In the genomic region with DNA sequence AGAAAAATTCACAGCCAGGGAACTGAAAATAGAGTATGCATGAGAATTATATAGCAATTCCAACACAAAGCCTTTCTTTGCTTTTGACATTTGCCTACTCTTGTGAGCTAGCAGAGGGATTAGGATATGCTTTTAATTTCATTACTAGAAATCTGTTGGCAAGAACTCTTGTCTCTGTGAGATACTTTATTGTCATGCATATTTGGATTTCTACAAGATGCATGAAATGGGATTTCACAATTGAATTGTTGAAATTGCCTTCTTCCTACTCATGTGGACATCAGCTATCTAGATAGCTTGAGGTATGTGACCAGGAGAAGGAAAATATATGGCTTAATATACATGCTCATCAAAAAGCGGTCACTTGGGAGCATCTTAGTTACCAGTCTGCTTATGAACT, we compare ENCODE assay signal across 1 cellular context.
TF ChIP-seq lines count a peak whose summit lies in the region.

No MANE protein-coding gene starts in this region.

TF ChIP-seq in GM23338, 12 proteins besides CTCF, POLR2A, EP300 and RAD21 (continued from another document):
- TF ChIP-seq, protein P1, sequence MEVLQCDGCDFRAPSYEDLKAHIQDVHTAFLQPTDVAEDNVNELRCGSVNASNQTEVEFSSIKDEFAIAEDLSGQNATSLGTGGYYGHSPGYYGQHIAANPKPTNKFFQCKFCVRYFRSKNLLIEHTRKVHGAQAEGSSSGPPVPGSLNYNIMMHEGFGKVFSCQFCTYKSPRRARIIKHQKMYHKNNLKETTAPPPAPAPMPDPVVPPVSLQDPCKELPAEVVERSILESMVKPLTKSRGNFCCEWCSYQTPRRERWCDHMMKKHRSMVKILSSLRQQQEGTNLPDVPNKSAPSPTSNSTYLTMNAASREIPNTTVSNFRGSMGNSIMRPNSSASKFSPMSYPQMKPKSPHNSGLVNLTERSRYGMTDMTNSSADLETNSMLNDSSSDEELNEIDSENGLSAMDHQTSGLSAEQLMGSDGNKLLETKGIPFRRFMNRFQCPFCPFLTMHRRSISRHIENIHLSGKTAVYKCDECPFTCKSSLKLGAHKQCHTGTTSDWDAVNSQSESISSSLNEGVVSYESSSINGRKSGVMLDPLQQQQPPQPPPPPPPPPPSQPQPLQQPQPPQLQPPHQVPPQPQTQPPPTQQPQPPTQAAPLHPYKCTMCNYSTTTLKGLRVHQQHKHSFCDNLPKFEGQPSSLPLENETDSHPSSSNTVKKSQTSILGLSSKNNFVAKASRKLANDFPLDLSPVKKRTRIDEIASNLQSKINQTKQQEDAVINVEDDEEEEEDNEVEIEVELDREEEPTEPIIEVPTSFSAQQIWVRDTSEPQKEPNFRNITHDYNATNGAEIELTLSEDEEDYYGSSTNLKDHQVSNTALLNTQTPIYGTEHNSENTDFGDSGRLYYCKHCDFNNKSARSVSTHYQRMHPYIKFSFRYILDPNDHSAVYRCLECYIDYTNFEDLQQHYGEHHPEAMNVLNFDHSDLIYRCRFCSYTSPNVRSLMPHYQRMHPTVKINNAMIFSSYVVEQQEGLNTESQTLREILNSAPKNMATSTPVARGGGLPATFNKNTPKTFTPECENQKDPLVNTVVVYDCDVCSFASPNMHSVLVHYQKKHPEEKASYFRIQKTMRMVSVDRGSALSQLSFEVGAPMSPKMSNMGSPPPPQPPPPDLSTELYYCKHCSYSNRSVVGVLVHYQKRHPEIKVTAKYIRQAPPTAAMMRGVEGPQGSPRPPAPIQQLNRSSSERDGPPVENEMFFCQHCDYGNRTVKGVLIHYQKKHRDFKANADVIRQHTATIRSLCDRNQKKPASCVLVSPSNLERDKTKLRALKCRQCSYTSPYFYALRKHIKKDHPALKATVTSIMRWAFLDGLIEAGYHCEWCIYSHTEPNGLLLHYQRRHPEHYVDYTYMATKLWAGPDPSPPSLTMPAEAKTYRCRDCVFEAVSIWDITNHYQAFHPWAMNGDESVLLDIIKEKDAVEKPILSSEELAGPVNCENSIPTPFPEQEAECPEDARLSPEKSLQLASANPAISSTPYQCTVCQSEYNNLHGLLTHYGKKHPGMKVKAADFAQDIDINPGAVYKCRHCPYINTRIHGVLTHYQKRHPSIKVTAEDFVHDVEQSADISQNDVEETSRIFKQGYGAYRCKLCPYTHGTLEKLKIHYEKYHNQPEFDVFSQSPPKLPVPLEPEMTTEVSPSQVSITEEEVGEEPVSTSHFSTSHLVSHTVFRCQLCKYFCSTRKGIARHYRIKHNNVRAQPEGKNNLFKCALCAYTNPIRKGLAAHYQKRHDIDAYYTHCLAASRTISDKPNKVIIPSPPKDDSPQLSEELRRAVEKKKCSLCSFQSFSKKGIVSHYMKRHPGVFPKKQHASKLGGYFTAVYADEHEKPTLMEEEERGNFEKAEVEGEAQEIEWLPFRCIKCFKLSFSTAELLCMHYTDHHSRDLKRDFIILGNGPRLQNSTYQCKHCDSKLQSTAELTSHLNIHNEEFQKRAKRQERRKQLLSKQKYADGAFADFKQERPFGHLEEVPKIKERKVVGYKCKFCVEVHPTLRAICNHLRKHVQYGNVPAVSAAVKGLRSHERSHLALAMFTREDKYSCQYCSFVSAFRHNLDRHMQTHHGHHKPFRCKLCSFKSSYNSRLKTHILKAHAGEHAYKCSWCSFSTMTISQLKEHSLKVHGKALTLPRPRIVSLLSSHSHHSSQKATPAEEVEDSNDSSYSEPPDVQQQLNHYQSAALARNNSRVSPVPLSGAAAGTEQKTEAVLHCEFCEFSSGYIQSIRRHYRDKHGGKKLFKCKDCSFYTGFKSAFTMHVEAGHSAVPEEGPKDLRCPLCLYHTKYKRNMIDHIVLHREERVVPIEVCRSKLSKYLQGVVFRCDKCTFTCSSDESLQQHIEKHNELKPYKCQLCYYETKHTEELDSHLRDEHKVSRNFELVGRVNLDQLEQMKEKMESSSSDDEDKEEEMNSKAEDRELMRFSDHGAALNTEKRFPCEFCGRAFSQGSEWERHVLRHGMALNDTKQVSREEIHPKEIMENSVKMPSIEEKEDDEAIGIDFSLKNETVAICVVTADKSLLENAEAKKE (CRISPR knock-in tag; IDR thresholded peaks at IDR 0.05): no peak
- TF ChIP-seq STAT1 (IDR thresholded peaks at IDR 0.05; ENCODE audit: unreplicated experiment) (no peak), EZH2 (IDR thresholded peaks at IDR 0.05; ENCODE audit: low read depth, unreplicated experiment) (no peak), NANOG (IDR thresholded peaks at IDR 0.05; ENCODE audit: borderline replicate concordance) (no peak)
- TF ChIP-seq, protein P2, sequence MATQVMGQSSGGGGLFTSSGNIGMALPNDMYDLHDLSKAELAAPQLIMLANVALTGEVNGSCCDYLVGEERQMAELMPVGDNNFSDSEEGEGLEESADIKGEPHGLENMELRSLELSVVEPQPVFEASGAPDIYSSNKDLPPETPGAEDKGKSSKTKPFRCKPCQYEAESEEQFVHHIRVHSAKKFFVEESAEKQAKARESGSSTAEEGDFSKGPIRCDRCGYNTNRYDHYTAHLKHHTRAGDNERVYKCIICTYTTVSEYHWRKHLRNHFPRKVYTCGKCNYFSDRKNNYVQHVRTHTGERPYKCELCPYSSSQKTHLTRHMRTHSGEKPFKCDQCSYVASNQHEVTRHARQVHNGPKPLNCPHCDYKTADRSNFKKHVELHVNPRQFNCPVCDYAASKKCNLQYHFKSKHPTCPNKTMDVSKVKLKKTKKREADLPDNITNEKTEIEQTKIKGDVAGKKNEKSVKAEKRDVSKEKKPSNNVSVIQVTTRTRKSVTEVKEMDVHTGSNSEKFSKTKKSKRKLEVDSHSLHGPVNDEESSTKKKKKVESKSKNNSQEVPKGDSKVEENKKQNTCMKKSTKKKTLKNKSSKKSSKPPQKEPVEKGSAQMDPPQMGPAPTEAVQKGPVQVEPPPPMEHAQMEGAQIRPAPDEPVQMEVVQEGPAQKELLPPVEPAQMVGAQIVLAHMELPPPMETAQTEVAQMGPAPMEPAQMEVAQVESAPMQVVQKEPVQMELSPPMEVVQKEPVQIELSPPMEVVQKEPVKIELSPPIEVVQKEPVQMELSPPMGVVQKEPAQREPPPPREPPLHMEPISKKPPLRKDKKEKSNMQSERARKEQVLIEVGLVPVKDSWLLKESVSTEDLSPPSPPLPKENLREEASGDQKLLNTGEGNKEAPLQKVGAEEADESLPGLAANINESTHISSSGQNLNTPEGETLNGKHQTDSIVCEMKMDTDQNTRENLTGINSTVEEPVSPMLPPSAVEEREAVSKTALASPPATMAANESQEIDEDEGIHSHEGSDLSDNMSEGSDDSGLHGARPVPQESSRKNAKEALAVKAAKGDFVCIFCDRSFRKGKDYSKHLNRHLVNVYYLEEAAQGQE (IDR thresholded peaks at IDR 0.05; ENCODE audit: unreplicated experiment): no peak
- TF ChIP-seq, protein P3, sequence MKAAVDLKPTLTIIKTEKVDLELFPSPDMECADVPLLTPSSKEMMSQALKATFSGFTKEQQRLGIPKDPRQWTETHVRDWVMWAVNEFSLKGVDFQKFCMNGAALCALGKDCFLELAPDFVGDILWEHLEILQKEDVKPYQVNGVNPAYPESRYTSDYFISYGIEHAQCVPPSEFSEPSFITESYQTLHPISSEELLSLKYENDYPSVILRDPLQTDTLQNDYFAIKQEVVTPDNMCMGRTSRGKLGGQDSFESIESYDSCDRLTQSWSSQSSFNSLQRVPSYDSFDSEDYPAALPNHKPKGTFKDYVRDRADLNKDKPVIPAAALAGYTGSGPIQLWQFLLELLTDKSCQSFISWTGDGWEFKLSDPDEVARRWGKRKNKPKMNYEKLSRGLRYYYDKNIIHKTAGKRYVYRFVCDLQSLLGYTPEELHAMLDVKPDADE (IDR thresholded peaks at IDR 0.05): no peak
TF ChIP-seq in GM23338: peak in this region for 0.
